In the genomic region with DNA sequence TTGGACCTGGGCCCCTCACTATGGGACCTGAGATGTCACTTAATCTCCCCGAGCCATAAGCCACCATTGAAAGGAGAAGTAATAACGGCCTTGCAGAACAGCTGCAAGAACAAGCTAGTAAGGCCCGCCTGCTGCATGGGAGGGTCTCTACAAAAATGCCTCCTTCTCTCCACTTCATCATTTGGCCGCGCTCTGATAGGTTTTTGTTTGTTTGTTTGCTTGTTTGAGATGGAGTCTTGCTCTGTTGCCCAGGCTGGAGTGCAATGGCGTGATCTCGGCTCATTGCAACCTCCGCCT, we compare ENCODE assay signal across 7 cellular contexts.
"Had no signal": no experiment of that assay in that cellular context is flagged by ENCODE, and none has a peak within 500 bp of the region (broad histone marks: within the 10 kb centered on the region; RNA-seq: fewer than 3 reads in every experiment).

No MANE protein-coding gene starts in this region.

- H3K4me1 ChIP-seq: parathyroid adenoma had no signal

- H3K4me3 Mint-ChIP-seq: activated CD4-positive, alpha-beta memory T cell treated with anti-CD3 and anti-CD28 coated beads for 36 hours; neural crest cell had no signal

- H3K9me3 ChIP-seq: esophagus muscularis mucosa, stomach had no signal

- H3K79me2 ChIP-seq: parathyroid adenoma had no signal

- H3K9ac ChIP-seq: parathyroid adenoma had no signal

- H3K9me3 Mint-ChIP-seq: activated CD4-positive, alpha-beta memory T cell treated with anti-CD3 and anti-CD28 coated beads for 36 hours; neural crest cell had no signal

- H3K27ac Mint-ChIP-seq: activated CD4-positive, alpha-beta memory T cell treated with anti-CD3 and anti-CD28 coated beads for 36 hours had no signal

- H3K36me3 Mint-ChIP-seq: activated CD4-positive, alpha-beta memory T cell treated with anti-CD3 and anti-CD28 coated beads for 36 hours had no signal

- H3K4me3 ChIP-seq: cardiac muscle cell, esophagus muscularis mucosa, lung, stomach had no signal

- H2AFZ ChIP-seq: parathyroid adenoma had no signal

- H3K27me3 Mint-ChIP-seq: activated CD4-positive, alpha-beta memory T cell treated with anti-CD3 and anti-CD28 coated beads for 36 hours had no signal

- H3K27me3 ChIP-seq: cardiac muscle cell, esophagus muscularis mucosa, stomach had no signal

- H3K27ac ChIP-seq: esophagus muscularis mucosa, parathyroid adenoma, stomach had no signal

- H3K36me3 ChIP-seq: cardiac muscle cell, esophagus muscularis mucosa, stomach had no signal
